8 cellular contexts compared by ENCODE assay signal in the genomic region with DNA sequence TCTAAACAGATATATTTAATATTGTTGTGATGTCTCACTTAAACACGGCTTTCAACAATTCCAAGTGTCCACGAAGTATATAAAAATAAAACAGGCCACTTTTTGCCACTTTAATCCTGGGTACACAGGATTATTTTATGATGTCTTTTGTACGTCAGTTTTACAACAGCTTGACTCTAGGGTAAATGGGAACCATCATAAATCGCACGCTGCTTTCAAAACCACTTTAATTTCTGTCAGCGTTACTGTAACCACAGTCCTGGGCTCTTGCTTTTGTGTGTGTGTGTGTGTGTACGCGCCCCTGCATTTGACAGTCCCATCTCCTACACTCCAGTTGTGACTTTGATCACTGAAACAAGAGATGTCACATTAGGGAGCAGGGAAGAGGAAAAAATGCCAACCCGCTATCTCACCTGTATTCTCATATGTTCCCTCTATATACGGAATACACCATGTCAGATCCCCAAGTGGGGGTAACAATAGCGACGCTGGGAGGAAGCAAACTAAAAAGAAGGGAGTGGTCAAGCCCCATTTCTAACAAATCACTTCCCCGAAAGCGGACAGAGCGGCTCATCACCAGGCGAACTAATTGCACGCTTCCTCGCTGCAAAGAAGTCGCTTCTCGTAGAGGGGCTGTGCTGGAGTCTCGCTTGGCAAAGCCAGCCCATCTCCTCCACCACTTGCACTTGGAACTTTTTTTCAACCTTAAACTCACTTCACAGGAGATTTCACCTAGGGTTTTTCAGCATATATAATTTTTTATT. TPM values are rescaled to one million over a fixed set of nuclear protein-coding genes. Genes with fewer than 3 reads are reported as not detected.
DNase-seq lines count a peak whose midpoint lies in the region; ATAC-seq and TF ChIP-seq lines count a peak whose summit lies in the region.

No MANE protein-coding gene starts in this region.

- no peaks in the 10 kb centered on the region for H3K36me3 ChIP-seq in thymus (ENCODE audit: control insufficient read depth, insufficient read depth)

- no peaks in the 10 kb centered on the region for H3K36me3 Mint-ChIP-seq in brain

- H3K27ac ChIP-seq in thymus (ENCODE audit: low read depth), result no peak overlapping the region

- no peak for TF ChIP-seq CTCF in brain (conservative IDR thresholded peaks at IDR 0.05)

- WGBS in thymus, result 12% methylated on average over 21 of the region's 21 CpGs

- H3K27ac Mint-ChIP-seq in brain, result peak overlapping the region in 3 of 5 experiments; percentile 70 to 95 (median 76)

- no peak for ATAC-seq in HG03432 (IDR thresholded peaks at IDR 0.05; ENCODE audit: unreplicated experiment)
- no peak for ATAC-seq in GM18520 (IDR thresholded peaks at IDR 0.05; ENCODE audit: unreplicated experiment)
- no peak for ATAC-seq in GM21786 (IDR thresholded peaks at IDR 0.05; ENCODE audit: unreplicated experiment)

- H3K4me1 ChIP-seq in thymus (ENCODE audit: control insufficient read depth, insufficient read depth, low read length), result no peaks in the 10 kb centered on the region

- H3K27me3 ChIP-seq in thymus (ENCODE audit: control insufficient read depth, insufficient read depth), result peaks cover 41% of the 10 kb centered on the region

- DNase-seq in NCI-H82 (lab: John Stamatoyannopoulos, UW), result peak; percentile 23
- DNase-seq in NCI-H82 treated with DMSO at 0.1 percent for 48 hours (lab: John Stamatoyannopoulos, UW; ENCODE audit: unreplicated experiment), result no peak
- DNase-seq in left kidney (ENCODE audit: low read depth, low spot score), result peak; percentile 67

- peaks cover 0 to 8% (median 0%) of the 10 kb centered on the region in 5 experiments for H3K9me3 Mint-ChIP-seq in brain

- peaks cover 86% of the 10 kb centered on the region for H3K27me3 Mint-ChIP-seq in brain

- H3K9me3 ChIP-seq in thymus (ENCODE audit: control insufficient read depth), result no peaks in the 10 kb centered on the region

- peak overlapping the region; percentile 45 for H3K4me3 ChIP-seq in thymus (ENCODE audit: low read length)

- H3K4me3 Mint-ChIP-seq in brain, result peak overlapping the region; percentile 77 to 96 (median 89)

- peaks cover 56% of the 10 kb centered on the region for H3K4me1 Mint-ChIP-seq in brain

RNA-seq across cellular contexts. Expression of a gene that starts 1.1 kb away (rescaled TPM):
- polyA plus RNA-seq in brain (ENCODE audit: insufficient read depth, low read depth, low replicate concordance) (0.41 TPM), thymus (1.8 TPM)
